Comparison of ENCODE assay signal across 1 cellular context in genomic region chr13:100674848-100675659, GRCh38.
TF ChIP-seq lines count a peak whose summit lies in the region.

No MANE protein-coding gene starts in this region.

TF ChIP-seq in K562, 482 proteins besides CTCF, POLR2A, EP300 and RAD21 (continued from another document):
- TF ChIP-seq, protein P1, sequence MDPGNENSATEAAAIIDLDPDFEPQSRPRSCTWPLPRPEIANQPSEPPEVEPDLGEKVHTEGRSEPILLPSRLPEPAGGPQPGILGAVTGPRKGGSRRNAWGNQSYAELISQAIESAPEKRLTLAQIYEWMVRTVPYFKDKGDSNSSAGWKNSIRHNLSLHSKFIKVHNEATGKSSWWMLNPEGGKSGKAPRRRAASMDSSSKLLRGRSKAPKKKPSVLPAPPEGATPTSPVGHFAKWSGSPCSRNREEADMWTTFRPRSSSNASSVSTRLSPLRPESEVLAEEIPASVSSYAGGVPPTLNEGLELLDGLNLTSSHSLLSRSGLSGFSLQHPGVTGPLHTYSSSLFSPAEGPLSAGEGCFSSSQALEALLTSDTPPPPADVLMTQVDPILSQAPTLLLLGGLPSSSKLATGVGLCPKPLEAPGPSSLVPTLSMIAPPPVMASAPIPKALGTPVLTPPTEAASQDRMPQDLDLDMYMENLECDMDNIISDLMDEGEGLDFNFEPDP (CRISPR knock-in tag; IDR thresholded peaks at IDR 0.05) = no peak
- TF ChIP-seq CBX2 (IDR thresholded peaks at IDR 0.05; ENCODE audit: insufficient read depth, low read length, poor library complexity, severe bottlenecking) (no peak), YY1 (IDR thresholded peaks at IDR 0.05; ENCODE audit: borderline replicate concordance in 1 of 3, control insufficient read depth in 1 of 3, extremely low read depth in 1 of 3, insufficient read depth in 3 of 3, insufficient read length in 1 of 3, insufficient replicate concordance in 2 of 3, low read depth in 1 of 3, low read length in 2 of 3) (no peak), ZNF644 (tag; IDR thresholded peaks at IDR 0.05; ENCODE audit: low read depth) (no peak), ZNF212 (CRISPR knock-in tag; IDR thresholded peaks at IDR 0.05) (no peak), NR4A1 (CRISPR knock-in tag; IDR thresholded peaks at IDR 0.05) (no peak), NR4A1 (tag; IDR thresholded peaks at IDR 0.05) (no peak), BDP1 (IDR thresholded peaks at IDR 0.05; ENCODE audit: insufficient read depth, insufficient read length) (no peak), MECOM (CRISPR knock-in tag; IDR thresholded peaks at IDR 0.05) (no peak), E2F6 (IDR thresholded peaks at IDR 0.05; ENCODE audit: borderline replicate concordance in 1 of 2, extremely low read depth in 1 of 2, insufficient read depth in 1 of 2, insufficient read length in 1 of 2, low read depth in 1 of 2, low read length in 1 of 2, poor library complexity in 1 of 2, severe bottlenecking in 1 of 2) (peak in 1 of 2 experiments; percentile 57), JUND (IDR thresholded peaks at IDR 0.05; ENCODE audit: borderline replicate concordance, low read depth, low read length) (peak; percentile 76), JUND (tag; IDR thresholded peaks at IDR 0.05; ENCODE audit: borderline replicate concordance, low read depth, low read length) (peak; percentile 57; the same call in 1 of the 3 replicates), GATA2 (CRISPR knock-in tag; IDR thresholded peaks at IDR 0.05) (no peak), ZNF518B (CRISPR knock-in tag; IDR thresholded peaks at IDR 0.05) (no peak), ELF1 (tag; IDR thresholded peaks at IDR 0.05) (no peak), EP400 (IDR thresholded peaks at IDR 0.05) (peak; percentile 46; the same call in 1 of the 2 replicates), NFIC (IDR thresholded peaks at IDR 0.05) (no peak), ZC3H8 (IDR thresholded peaks at IDR 0.05) (no peak), ZFP30 (CRISPR knock-in tag; IDR thresholded peaks at IDR 0.05; ENCODE audit: borderline replicate concordance) (no peak), ARID1B (IDR thresholded peaks at IDR 0.05) (no peak), SOX6 (IDR thresholded peaks at IDR 0.05) (no peak), NUFIP1 (IDR thresholded peaks at IDR 0.05; ENCODE audit: partially characterized antibody) (no peak), KDM2B (CRISPR knock-in tag; IDR thresholded peaks at IDR 0.05) (no peak), PHTF2 (CRISPR knock-in tag; IDR thresholded peaks at IDR 0.05) (no peak), HDGF (IDR thresholded peaks at IDR 0.05) (no peak), TCF15 (CRISPR knock-in tag; IDR thresholded peaks at IDR 0.05) (no peak), HSF4 (CRISPR knock-in tag; IDR thresholded peaks at IDR 0.05; ENCODE audit: borderline replicate concordance) (no peak), SREBF1 (IDR thresholded peaks at IDR 0.05; ENCODE audit: borderline replicate concordance, low read depth, low read length) (no peak), PHB2 (IDR thresholded peaks at IDR 0.05; ENCODE audit: low read depth) (no peak), HNRNPUL1 (IDR thresholded peaks at IDR 0.05; ENCODE audit: low read length) (no peak), FOXK1 (CRISPR knock-in tag; IDR thresholded peaks at IDR 0.05; ENCODE audit: borderline replicate concordance) (no peak), ZNF146 (CRISPR knock-in tag; IDR thresholded peaks at IDR 0.05; ENCODE audit: unreplicated experiment) (no peak), EWSR1 (IDR thresholded peaks at IDR 0.05; ENCODE audit: borderline replicate concordance, low read depth, partially characterized antibody) (no peak), TEAD1 (CRISPR knock-in tag; IDR thresholded peaks at IDR 0.05) (no peak), EGR1 (conservative IDR thresholded peaks at IDR 0.05) (peak; percentile 69), SMARCA4 (IDR thresholded peaks at IDR 0.05) (no peak), PRPF4 (IDR thresholded peaks at IDR 0.05; ENCODE audit: insufficient read depth, low read depth, low read length, poor library complexity, severe bottlenecking) (no peak), EZH2 (IDR thresholded peaks at IDR 0.05; ENCODE audit: borderline replicate concordance, low read depth, low read length) (no peak), RBM15 (IDR thresholded peaks at IDR 0.05; ENCODE audit: insufficient read depth, low read length) (no peak), MCM2 (IDR thresholded peaks at IDR 0.05; ENCODE audit: low read depth) (no peak), RBBP5 (IDR thresholded peaks at IDR 0.05; ENCODE audit: borderline replicate concordance, insufficient read depth, low read length, poor library complexity, severe bottlenecking) (no peak), PHF8 (IDR thresholded peaks at IDR 0.05; ENCODE audit: borderline replicate concordance, low read length) (peak; percentile 57; the same call in 1 of the 2 replicates), ZNF586 (CRISPR knock-in tag; conservative IDR thresholded peaks at IDR 0.05) (no peak)
- TF ChIP-seq, protein P2, sequence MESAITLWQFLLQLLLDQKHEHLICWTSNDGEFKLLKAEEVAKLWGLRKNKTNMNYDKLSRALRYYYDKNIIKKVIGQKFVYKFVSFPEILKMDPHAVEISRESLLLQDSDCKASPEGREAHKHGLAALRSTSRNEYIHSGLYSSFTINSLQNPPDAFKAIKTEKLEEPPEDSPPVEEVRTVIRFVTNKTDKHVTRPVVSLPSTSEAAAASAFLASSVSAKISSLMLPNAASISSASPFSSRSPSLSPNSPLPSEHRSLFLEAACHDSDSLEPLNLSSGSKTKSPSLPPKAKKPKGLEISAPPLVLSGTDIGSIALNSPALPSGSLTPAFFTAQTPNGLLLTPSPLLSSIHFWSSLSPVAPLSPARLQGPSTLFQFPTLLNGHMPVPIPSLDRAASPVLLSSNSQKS (CRISPR knock-in tag; IDR thresholded peaks at IDR 0.05) = no peak
- TF ChIP-seq, protein P3, sequence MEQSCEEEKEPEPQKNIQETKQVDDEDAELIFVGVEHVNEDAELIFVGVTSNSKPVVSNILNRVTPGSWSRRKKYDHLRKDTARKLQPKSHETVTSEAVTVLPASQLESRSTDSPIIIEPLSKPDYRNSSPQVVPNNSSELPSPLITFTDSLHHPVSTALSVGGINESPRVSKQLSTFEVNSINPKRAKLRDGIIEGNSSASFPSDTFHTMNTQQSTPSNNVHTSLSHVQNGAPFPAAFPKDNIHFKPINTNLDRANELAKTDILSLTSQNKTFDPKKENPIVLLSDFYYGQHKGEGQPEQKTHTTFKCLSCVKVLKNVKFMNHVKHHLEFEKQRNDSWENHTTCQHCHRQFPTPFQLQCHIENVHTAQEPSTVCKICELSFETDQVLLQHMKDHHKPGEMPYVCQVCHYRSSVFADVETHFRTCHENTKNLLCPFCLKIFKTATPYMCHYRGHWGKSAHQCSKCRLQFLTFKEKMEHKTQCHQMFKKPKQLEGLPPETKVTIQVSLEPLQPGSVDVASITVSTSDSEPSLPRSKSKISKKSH (CRISPR knock-in tag; IDR thresholded peaks at IDR 0.05) = no peak
- TF ChIP-seq, protein P4, sequence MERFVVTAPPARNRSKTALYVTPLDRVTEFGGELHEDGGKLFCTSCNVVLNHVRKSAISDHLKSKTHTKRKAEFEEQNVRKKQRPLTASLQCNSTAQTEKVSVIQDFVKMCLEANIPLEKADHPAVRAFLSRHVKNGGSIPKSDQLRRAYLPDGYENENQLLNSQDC (CRISPR knock-in tag; IDR thresholded peaks at IDR 0.05) = no peak
- TF ChIP-seq, protein P5, sequence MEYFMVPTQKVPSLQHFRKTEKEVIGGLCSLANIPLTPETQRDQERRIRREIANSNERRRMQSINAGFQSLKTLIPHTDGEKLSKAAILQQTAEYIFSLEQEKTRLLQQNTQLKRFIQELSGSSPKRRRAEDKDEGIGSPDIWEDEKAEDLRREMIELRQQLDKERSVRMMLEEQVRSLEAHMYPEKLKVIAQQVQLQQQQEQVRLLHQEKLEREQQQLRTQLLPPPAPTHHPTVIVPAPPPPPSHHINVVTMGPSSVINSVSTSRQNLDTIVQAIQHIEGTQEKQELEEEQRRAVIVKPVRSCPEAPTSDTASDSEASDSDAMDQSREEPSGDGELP (CRISPR knock-in tag; IDR thresholded peaks at IDR 0.05; ENCODE audit: borderline replicate concordance) = peak; percentile 77
- TF ChIP-seq, protein P6, sequence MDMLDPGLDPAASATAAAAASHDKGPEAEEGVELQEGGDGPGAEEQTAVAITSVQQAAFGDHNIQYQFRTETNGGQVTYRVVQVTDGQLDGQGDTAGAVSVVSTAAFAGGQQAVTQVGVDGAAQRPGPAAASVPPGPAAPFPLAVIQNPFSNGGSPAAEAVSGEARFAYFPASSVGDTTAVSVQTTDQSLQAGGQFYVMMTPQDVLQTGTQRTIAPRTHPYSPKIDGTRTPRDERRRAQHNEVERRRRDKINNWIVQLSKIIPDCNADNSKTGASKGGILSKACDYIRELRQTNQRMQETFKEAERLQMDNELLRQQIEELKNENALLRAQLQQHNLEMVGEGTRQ (CRISPR knock-in tag; IDR thresholded peaks at IDR 0.05) = no peak
- TF ChIP-seq, protein P7, sequence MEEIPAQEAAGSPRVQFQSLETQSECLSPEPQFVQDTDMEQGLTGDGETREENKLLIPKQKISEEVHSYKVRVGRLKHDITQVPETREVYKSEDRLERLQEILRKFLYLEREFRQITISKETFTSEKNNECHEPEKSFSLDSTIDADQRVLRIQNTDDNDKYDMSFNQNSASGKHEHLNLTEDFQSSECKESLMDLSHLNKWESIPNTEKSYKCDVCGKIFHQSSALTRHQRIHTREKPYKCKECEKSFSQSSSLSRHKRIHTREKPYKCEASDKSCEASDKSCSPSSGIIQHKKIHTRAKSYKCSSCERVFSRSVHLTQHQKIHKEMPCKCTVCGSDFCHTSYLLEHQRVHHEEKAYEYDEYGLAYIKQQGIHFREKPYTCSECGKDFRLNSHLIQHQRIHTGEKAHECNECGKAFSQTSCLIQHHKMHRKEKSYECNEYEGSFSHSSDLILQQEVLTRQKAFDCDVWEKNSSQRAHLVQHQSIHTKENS (CRISPR knock-in tag; IDR thresholded peaks at IDR 0.05) = no peak
- TF ChIP-seq, protein P8, sequence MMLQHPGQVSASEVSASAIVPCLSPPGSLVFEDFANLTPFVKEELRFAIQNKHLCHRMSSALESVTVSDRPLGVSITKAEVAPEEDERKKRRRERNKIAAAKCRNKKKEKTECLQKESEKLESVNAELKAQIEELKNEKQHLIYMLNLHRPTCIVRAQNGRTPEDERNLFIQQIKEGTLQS (IDR thresholded peaks at IDR 0.05) = peak; percentile 70
- TF ChIP-seq, protein P8 (CRISPR knock-in tag; conservative IDR thresholded peaks at IDR 0.05) = no peak
